In genomic region chr7:132828502-132828901, GRCh38 we compare ENCODE assay signal across 21 cellular contexts.
"Had no signal": no experiment of that assay in that cellular context is flagged by ENCODE, and none has a peak within 500 bp of the region (broad histone marks: within the 10 kb centered on the region; RNA-seq: fewer than 3 reads in every experiment).

No MANE protein-coding gene starts in this region.

- H3K9me3 Mint-ChIP-seq: activated naive CD8-positive, alpha-beta T cell treated with anti-CD3 and anti-CD28 coated beads, Interleukin-2, amount 10 ng/mL, durations not matched to agents 7 days and 5 days; activated T-helper 2 cell treated with anti-CD3 and anti-CD28 coated beads, Interferon-gamma antibody, Interleukin-2, Interleukin-4, amounts not matched to agents 10 μg/mL and 5 μg/mL and 100 μg/mL, durations not matched to agents 14 hours and 24 hours and 36 hours; natural killer cell treated with Interleukin-12 subunit alpha and Interleukin-12 subunit beta and Interleukin-15 and Interleukin-18, amount 100 ng/mL, for 72 hours had no signal

- ATAC-seq: body of pancreas; foreskin keratinocyte; left colon; natural killer cell treated with Interleukin-12 subunit alpha and Interleukin-12 subunit beta and Interleukin-15 and Interleukin-18, amount 100 ng/mL, for 72 hours; sciatic nerve had no signal

- H3K27ac Mint-ChIP-seq: activated naive CD8-positive, alpha-beta T cell treated with anti-CD3 and anti-CD28 coated beads, Interleukin-2, amount 10 ng/mL, durations not matched to agents 7 days and 5 days; activated T-helper 2 cell treated with anti-CD3 and anti-CD28 coated beads, Interferon-gamma antibody, Interleukin-2, Interleukin-4, amounts not matched to agents 10 μg/mL and 5 μg/mL and 100 μg/mL, durations not matched to agents 14 hours and 24 hours and 36 hours had no signal

- H3K4me1 ChIP-seq: foreskin keratinocyte, parathyroid adenoma had no signal

- DNase-seq: activated CD4-positive, alpha-beta T cell treated with anti-CD3 and anti-CD28 coated beads, Interleukin-2, amount 50 U/mL, for 4 hours; activated naive CD4-positive, alpha-beta T cell treated with Interleukin-2 at 50 U/mL for 16 hours; activated naive CD8-positive, alpha-beta T cell treated with anti-CD3 and anti-CD28 coated beads, Interleukin-2, amount 10 ng/mL, durations not matched to agents 7 days and 5 days; activated T-cell treated with anti-CD3 and anti-CD28 coated beads for 4 hours; amygdala; body of pancreas; dorsolateral prefrontal cortex; foreskin keratinocyte; hippocampal formation; islet precursor cell; left colon; stimulated activated CD4-positive, alpha-beta T cell treated with anti-CD3 and anti-CD28 coated beads, Interleukin-4, amount 100 ng/mL, for 1 hour had no signal

- H3K27ac ChIP-seq: body of pancreas, dorsolateral prefrontal cortex, epithelial cell of prostate, foreskin keratinocyte, neutrophil, parathyroid adenoma, thoracic aorta had no signal

- H3K27me3 Mint-ChIP-seq: activated naive CD8-positive, alpha-beta T cell treated with anti-CD3 and anti-CD28 coated beads, Interleukin-2, amount 10 ng/mL, durations not matched to agents 7 days and 5 days; natural killer cell treated with Interleukin-12 subunit alpha and Interleukin-12 subunit beta and Interleukin-15 and Interleukin-18, amount 100 ng/mL, for 72 hours had no signal

- H3K36me3 ChIP-seq: neutrophil, thoracic aorta had no signal

- H3K4me3 ChIP-seq: body of pancreas, dorsolateral prefrontal cortex, lung, smooth muscle cell, thoracic aorta had no signal

- H3K27me3 ChIP-seq: body of pancreas, dorsolateral prefrontal cortex, foreskin keratinocyte, neutrophil had no signal

- H3K9me3 ChIP-seq: neutrophil, thoracic aorta had no signal

- H3K4me3 Mint-ChIP-seq: activated naive CD8-positive, alpha-beta T cell treated with anti-CD3 and anti-CD28 coated beads, Interleukin-2, amount 10 ng/mL, durations not matched to agents 7 days and 5 days; natural killer cell treated with Interleukin-12 subunit alpha and Interleukin-12 subunit beta and Interleukin-15 and Interleukin-18, amount 100 ng/mL, for 72 hours had no signal
